Comparison of ENCODE assay signal across 17 cellular contexts in genomic region chr11:80365980-80366379, GRCh38.
"Had no signal": no experiment of that assay in that cellular context is flagged by ENCODE, and none has a peak within 500 bp of the region (broad histone marks: within the 10 kb centered on the region; RNA-seq: fewer than 3 reads in every experiment).

No MANE protein-coding gene starts in this region.

- H3K4me2 ChIP-seq: smooth muscle cell had no signal

- DNase-seq: effector memory CD8-positive, alpha-beta T cell; esophagus squamous epithelium; foreskin fibroblast; immature natural killer cell; left ventricle myocardium inferior; lower lobe of right lung; natural killer cell; nucleus accumbens; ovary; right cardiac atrium; stimulated activated CD4-positive, alpha-beta T cell treated with anti-CD3 and anti-CD28 coated beads, Interleukin-2, amount 100 ng/mL, for 48 hours; stimulated activated naive CD4-positive, alpha-beta T cell treated with Interleukin-2 at 50 U/mL for 16 hours; trophoblast cell had no signal

- H2AFZ ChIP-seq: neural progenitor cell had no signal

- ATAC-seq: effector memory CD8-positive, alpha-beta T cell; lower lobe of right lung; natural killer cell; right cardiac atrium had no signal

- H3K36me3 ChIP-seq: esophagus squamous epithelium, left ventricle myocardium inferior, lower lobe of right lung, neural progenitor cell, ovary had no signal

- H3K9me3 ChIP-seq: esophagus squamous epithelium, left ventricle myocardium inferior, lower lobe of right lung, ovary had no signal

- H3K4me1 ChIP-seq: esophagus squamous epithelium, left ventricle myocardium inferior, lower lobe of right lung had no signal

- H3K9ac ChIP-seq: neural progenitor cell had no signal

- FAIRE-seq: keratinocyte, urothelium cell line had no signal

- H3K27ac ChIP-seq: esophagus squamous epithelium, left ventricle myocardium inferior, lower lobe of right lung, ovary had no signal

- H3K4me3 ChIP-seq: esophagus squamous epithelium, left ventricle myocardium inferior, lower lobe of right lung, neural progenitor cell, ovary, smooth muscle cell had no signal

- H3K27me3 ChIP-seq: esophagus squamous epithelium, neural progenitor cell, ovary had no signal
